ENCODE assay signal across 28 cellular contexts in genomic region chr4:27248829-27249228, GRCh38.
DNase-seq lines count a peak whose midpoint lies in the region; ATAC-seq and TF ChIP-seq lines count a peak whose summit lies in the region.
"Had no signal": no experiment of that assay in that cellular context is flagged by ENCODE, and none has a peak within 500 bp of the region (broad histone marks: within the 10 kb centered on the region; RNA-seq: fewer than 3 reads in every experiment).

No MANE protein-coding gene starts in this region.

- H3K4me1 Mint-ChIP-seq in activated T-helper 17 cell treated with anti-CD3 and anti-CD28 coated beads, Interleukin-2, amount 50 U/mL, for 72 hours: no peaks in the 10 kb centered on the region
- H3K4me1 Mint-ChIP-seq: CD14-positive monocyte; central memory CD8-positive, alpha-beta T cell; mesothelial cell of epicardium had no signal

- H3K9me3 ChIP-seq in fibroblast of lung (ENCODE audit: control insufficient read depth, insufficient read depth, low read depth, low read length): no peaks in the 10 kb centered on the region
- H3K9me3 ChIP-seq: ovary, right lobe of liver, SK-N-SH, stomach, upper lobe of right lung had no signal

- ATAC-seq in activated T-helper 17 cell treated with anti-CD3 and anti-CD28 coated beads, Interleukin-2, amount 50 U/mL, for 72 hours (replicated peaks): no peak
- ATAC-seq: activated T-cell treated with anti-CD3 and anti-CD28 coated beads, Interleukin-2, amount 50 U/mL, for 4 hours; foreskin keratinocyte; right lobe of liver; upper lobe of right lung had no signal

- H3K27ac ChIP-seq in fibroblast of lung (ENCODE audit: insufficient read depth, low read length) (peak overlapping the region; percentile 10), rectal smooth muscle tissue (ENCODE audit: low read depth, low read length) (peak overlapping the region; percentile 11)
- H3K27ac ChIP-seq: foreskin keratinocyte, ovary, right lobe of liver, upper lobe of right lung, VCaP had no signal

- no peaks in the 10 kb centered on the region for H3K27me3 Mint-ChIP-seq in activated T-helper 17 cell treated with anti-CD3 and anti-CD28 coated beads, Interleukin-2, amount 50 U/mL, for 72 hours
- H3K27me3 Mint-ChIP-seq: central memory CD8-positive, alpha-beta T cell had no signal

- no peak for TF ChIP-seq CTCF in AG09309 (IDR thresholded peaks at IDR 0.05; ENCODE audit: control insufficient read depth, insufficient read depth, low read depth, low read length, missing control alignments)
- TF ChIP-seq CTCF in fibroblast of lung (conservative IDR thresholded peaks at IDR 0.05 in 1 of 2, IDR thresholded peaks at IDR 0.05 in 1 of 2; ENCODE audit: low read depth in 1 of 2, low read length in 2 of 2): no peak

- DNase-seq in AG09309 (ENCODE audit: low read depth): peak; percentile 86
- DNase-seq in GM03348 (ENCODE audit: low spot score): peak; percentile 6
- DNase-seq in fibroblast of lung (ENCODE audit: low read depth in 2 of 2): peak in 1 of 2 donors; percentile 59
- DNase-seq in middle frontal gyrus (ENCODE audit: extremely low spot score, low spot score): no peak
- DNase-seq in activated T-cell treated with anti-CD3 and anti-CD28 coated beads, Interleukin-2, amount 50 U/mL, for 48 hours: no peak
- no peak for DNase-seq in SKM-1 treated with dmso at 0.1 percent for 144 hours (lab: John Stamatoyannopoulos, UW; ENCODE audit: unreplicated experiment)
- DNase-seq: activated CD4-positive, alpha-beta T cell treated with anti-CD3 and anti-CD28 coated beads for 48 hours; activated naive CD4-positive, alpha-beta T cell treated with anti-CD3 and anti-CD28 coated beads, Interleukin-2, amount 50 U/mL, for 16 hours; activated T-cell treated with anti-CD3 and anti-CD28 coated beads, Interleukin-2, amount 50 U/mL, for 4 hours; foreskin keratinocyte; NCI-H1105; NCI-H1930; NCI-H2227 treated with DMSO at 0.1 percent for 48 hours; ovary; right lobe of liver; RPMI8226; SK-N-SH; stimulated activated CD4-positive, alpha-beta T cell treated with anti-CD3 and anti-CD28 coated beads, Interleukin-15, amount 100 ng/mL, for 24 hours; stomach; upper lobe of right lung had no signal

- H3K27me3 ChIP-seq in fibroblast of lung (ENCODE audit: control insufficient read depth, insufficient read depth, low read length) (no peaks in the 10 kb centered on the region), rectal smooth muscle tissue (ENCODE audit: control insufficient read depth, insufficient read depth, low read length) (no peaks in the 10 kb centered on the region)
- H3K27me3 ChIP-seq: foreskin keratinocyte, ovary, right lobe of liver, stomach, upper lobe of right lung had no signal

- H3K4me1 ChIP-seq in fibroblast of lung (ENCODE audit: control insufficient read depth, extremely low read depth, insufficient read depth, low read length): no peaks in the 10 kb centered on the region
- H3K4me1 ChIP-seq in rectal smooth muscle tissue (ENCODE audit: control insufficient read depth, insufficient read depth, low read length): no peaks in the 10 kb centered on the region
- H3K4me1 ChIP-seq: foreskin keratinocyte, right lobe of liver, upper lobe of right lung had no signal

- no peak overlapping the region for H2AFZ ChIP-seq in fibroblast of lung (ENCODE audit: low read length)

- no peaks in the 10 kb centered on the region for H3K36me3 ChIP-seq in fibroblast of lung (ENCODE audit: control insufficient read depth, insufficient read depth, low read length)
- no peaks in the 10 kb centered on the region for H3K36me3 ChIP-seq in rectal smooth muscle tissue (ENCODE audit: control insufficient read depth, insufficient read depth, low read length)
- H3K36me3 ChIP-seq: ovary, right lobe of liver, stomach, upper lobe of right lung had no signal

- H3K9me3 Mint-ChIP-seq in activated T-helper 17 cell treated with anti-CD3 and anti-CD28 coated beads, Interleukin-2, amount 50 U/mL, for 72 hours: no peaks in the 10 kb centered on the region
- H3K9me3 Mint-ChIP-seq: activated T-cell treated with anti-CD3 and anti-CD28 coated beads, Interleukin-2, amount 50 U/mL, for 4 hours; T-helper 2 cell treated with Interferon-gamma antibody and Interleukin-4, amounts not matched to agents 5 μg/mL and 100 μg/mL, for 36 hours had no signal

- H3K4me2 ChIP-seq in fibroblast of lung (ENCODE audit: extremely low read depth, insufficient read depth, low read length): no peak overlapping the region
- H3K4me2 ChIP-seq: SK-N-SH had no signal

- no peak overlapping the region for H3K9ac ChIP-seq in fibroblast of lung (ENCODE audit: insufficient read depth, low read length)
- no peak overlapping the region for H3K9ac ChIP-seq in rectal smooth muscle tissue (ENCODE audit: low read length)
- H3K9ac ChIP-seq: SK-N-SH had no signal

- no peaks in the 10 kb centered on the region for H3K79me2 ChIP-seq in fibroblast of lung (ENCODE audit: control insufficient read depth, insufficient read depth, low read length)

- no peaks in the 10 kb centered on the region for H4K20me1 ChIP-seq in fibroblast of lung (ENCODE audit: control insufficient read depth, extremely low read depth, insufficient read depth, low read length)

- no peak overlapping the region for H3K27ac Mint-ChIP-seq in activated T-helper 17 cell treated with anti-CD3 and anti-CD28 coated beads, Interleukin-2, amount 50 U/mL, for 72 hours
- H3K27ac Mint-ChIP-seq: CD14-positive monocyte; mesothelial cell of epicardium; nephron; T-helper 2 cell treated with Interferon-gamma antibody and Interleukin-4, amounts not matched to agents 5 μg/mL and 100 μg/mL, for 36 hours had no signal

- no peak overlapping the region for H3K4me3 ChIP-seq in AG09309 (ENCODE audit: control insufficient read depth, low read depth, low read length)
- no peak overlapping the region for H3K4me3 ChIP-seq in fibroblast of lung (replicated peaks in 1 of 4; ENCODE audit: control extremely low read depth in 1 of 4, insufficient read depth in 1 of 4, low read depth in 3 of 4, low read length in 4 of 4)
- no peak overlapping the region for H3K4me3 ChIP-seq in rectal smooth muscle tissue (ENCODE audit: low read length)
- H3K4me3 ChIP-seq: ovary, right lobe of liver, stomach, upper lobe of right lung had no signal

- H3K36me3 Mint-ChIP-seq in activated T-helper 17 cell treated with anti-CD3 and anti-CD28 coated beads, Interleukin-2, amount 50 U/mL, for 72 hours (ENCODE audit: low read depth): no peaks in the 10 kb centered on the region
- H3K36me3 Mint-ChIP-seq: CD14-positive monocyte, mesothelial cell of epicardium had no signal

- H3K4me3 Mint-ChIP-seq in activated T-helper 17 cell treated with anti-CD3 and anti-CD28 coated beads, Interleukin-2, amount 50 U/mL, for 72 hours: no peak overlapping the region
- H3K4me3 Mint-ChIP-seq: activated T-cell treated with anti-CD3 and anti-CD28 coated beads, Interleukin-2, amount 50 U/mL, for 4 hours; CD14-positive monocyte; central memory CD8-positive, alpha-beta T cell; mesothelial cell of epicardium; nephron; T-helper 2 cell treated with Interferon-gamma antibody and Interleukin-4, amounts not matched to agents 5 μg/mL and 100 μg/mL, for 36 hours had no signal

Comparison
In these comparisons a context has a peak if more than half of its experiments do, and no peak if none do; other contexts are left out.
1. DNase-seq: peak in AG09309 (single experiment) and GM03348 (single experiment); none in middle frontal gyrus (single experiment), activated T-cell treated with anti-CD3 and anti-CD28 coated beads, Interleukin-2, amount 50 U/mL, for 48 hours (0 of 2) and SKM-1 treated with dmso at 0.1 percent for 144 hours (single experiment).